In the genomic region with DNA sequence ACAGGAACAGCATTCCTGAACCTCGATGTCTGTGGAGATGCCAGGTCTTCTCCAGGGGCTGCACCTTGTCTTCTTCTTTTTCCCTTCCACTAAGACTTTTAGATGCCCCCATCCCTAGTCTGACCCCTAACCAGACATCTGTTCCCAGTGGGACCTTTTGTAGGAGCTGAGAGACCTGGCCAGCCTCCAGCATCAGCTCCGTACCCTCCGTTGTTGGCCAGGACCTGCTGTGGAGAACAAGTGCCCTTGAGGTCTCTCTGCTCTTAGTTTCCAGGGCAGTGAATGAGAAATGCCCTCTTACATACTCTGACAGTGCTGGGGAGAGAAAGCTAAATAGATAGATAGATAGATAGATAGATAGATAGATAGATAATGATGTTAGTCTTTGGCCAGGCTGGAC, we compare ENCODE assay signal across 33 cellular contexts. TPM values are rescaled to one million over a fixed set of nuclear protein-coding genes. Genes with fewer than 3 reads are reported as not detected.
"Had no signal": no experiment of that assay in that cellular context is flagged by ENCODE, and none has a peak within 500 bp of the region (broad histone marks: within the 10 kb centered on the region; RNA-seq: fewer than 3 reads in every experiment).

No MANE protein-coding gene starts in this region.

- ATAC-seq: activated naive CD8-positive, alpha-beta T cell treated with anti-CD3 and anti-CD28 coated beads, Interleukin-2, amount 50 U/mL, for 24 hours; activated T-cell treated with anti-CD3 and anti-CD28 coated beads, Interleukin-2, amount 50 U/mL, for 4 hours had no signal

- DNase-seq: activated B cell treated with CpG ODN at 0.5 μM for 24 hours; activated CD4-positive, alpha-beta memory T cell treated with anti-CD3 and anti-CD28 coated beads for 36 hours; activated CD4-positive, alpha-beta T cell treated with anti-CD3 and anti-CD28 coated beads for 4 hours; activated CD4-positive, alpha-beta T cell treated with anti-CD3 and anti-CD28 coated beads, Interleukin-2, amount 50 U/mL, for 1 hour; activated CD4-positive, CD25-positive, alpha-beta regulatory T cell treated with anti-CD3 and anti-CD28 coated beads, Interleukin-2, amount 50 U/mL, for 72 hours; activated CD8-positive, alpha-beta memory T cell treated with anti-CD3 and anti-CD28 coated beads, Interleukin-2, amount 50 U/mL, for 4 hours; activated effector memory CD4-positive, alpha-beta T cell treated with Interleukin-2 at 50 U/mL for 16 hours; activated naive CD4-positive, alpha-beta T cell treated with anti-CD3 and anti-CD28 coated beads, Interleukin-2, amount 10 ng/mL, durations not matched to agents 7 days and 5 days; activated naive CD8-positive, alpha-beta T cell treated with anti-CD3 and anti-CD28 coated beads, Interleukin-2, amount 50 U/mL, for 24 hours; activated T-cell treated with anti-CD3 and anti-CD28 coated beads for 4 hours; activated T-cell treated with anti-CD3 and anti-CD28 coated beads, Interleukin-2, amount 50 U/mL, for 4 hours; anterior cingulate cortex; caudate nucleus; cerebellar nuclear complex; NCI-H1436 treated with DMSO at 0.1 percent for 48 hours; NCI-H187; NCI-H2081 treated with DMSO at 0.1 percent for 48 hours; NCI-H226; NCI-H446 treated with DMSO at 0.1 percent for 48 hours; NCI-H524; NCI-H69; OCI-M1; Right ventricle myocardium superior; SW 1271; T-helper 1 cell; T-helper 2 cell; T-helper 9 cell had no signal

- H3K27ac ChIP-seq: VCaP had no signal

- H3K27ac Mint-ChIP-seq: activated B cell treated with CpG ODN at 0.5 μM for 24 hours; activated CD4-positive, alpha-beta memory T cell treated with anti-CD3 and anti-CD28 coated beads for 36 hours; activated naive CD4-positive, alpha-beta T cell treated with anti-CD3 and anti-CD28 coated beads, Interleukin-2, amount 10 ng/mL, durations not matched to agents 7 days and 5 days; activated naive CD8-positive, alpha-beta T cell; activated naive CD8-positive, alpha-beta T cell treated with anti-CD3 and anti-CD28 coated beads, Interleukin-2, amount 50 U/mL, for 24 hours; activated T-helper 1 cell treated with anti-CD3 and anti-CD28 coated beads, Interleukin-12 subunit alpha, Interleukin-12 subunit beta, Interleukin-2, Interleukin-4 antibody, amounts not matched to agents 30 ng/mL and 10 ng/mL and 1 ng/mL, durations not matched to agents 14 hours and 24 hours and 36 hours; brain had no signal

- H3K27me3 Mint-ChIP-seq: activated B cell treated with CpG ODN at 0.5 μM for 24 hours; activated CD4-positive, alpha-beta memory T cell treated with anti-CD3 and anti-CD28 coated beads for 36 hours; activated naive CD4-positive, alpha-beta T cell treated with anti-CD3 and anti-CD28 coated beads, Interleukin-2, amount 10 ng/mL, durations not matched to agents 7 days and 5 days; activated naive CD8-positive, alpha-beta T cell; activated naive CD8-positive, alpha-beta T cell treated with anti-CD3 and anti-CD28 coated beads, Interleukin-2, amount 50 U/mL, for 24 hours had no signal

- H3K4me3 Mint-ChIP-seq: activated B cell treated with CpG ODN at 0.5 μM for 24 hours; activated CD4-positive, alpha-beta memory T cell treated with anti-CD3 and anti-CD28 coated beads for 36 hours; activated naive CD4-positive, alpha-beta T cell treated with anti-CD3 and anti-CD28 coated beads, Interleukin-2, amount 10 ng/mL, durations not matched to agents 7 days and 5 days; activated naive CD8-positive, alpha-beta T cell; activated naive CD8-positive, alpha-beta T cell treated with anti-CD3 and anti-CD28 coated beads, Interleukin-2, amount 50 U/mL, for 24 hours; activated T-cell treated with anti-CD3 and anti-CD28 coated beads, Interleukin-2, amount 50 U/mL, for 4 hours; activated T-helper 1 cell treated with anti-CD3 and anti-CD28 coated beads, Interleukin-12 subunit alpha, Interleukin-12 subunit beta, Interleukin-2, Interleukin-4 antibody, amounts not matched to agents 30 ng/mL and 10 ng/mL and 1 ng/mL, durations not matched to agents 14 hours and 24 hours and 36 hours; brain had no signal

- H3K4me1 Mint-ChIP-seq: brain had no signal

- H3K9me3 Mint-ChIP-seq: activated B cell treated with CpG ODN at 0.5 μM for 24 hours had no signal

- FAIRE-seq: bronchial epithelial cell had no signal

RNA-seq across cellular contexts. Expression of gene CMA1, which starts 48.7 kb away (rescaled TPM):
- total RNA-seq: activated B cell treated with CpG ODN at 0.5 μM for 24 hours; activated CD4-positive, alpha-beta memory T cell treated with anti-CD3 and anti-CD28 coated beads for 36 hours; activated T-helper 1 cell treated with anti-CD3 and anti-CD28 coated beads, Interleukin-12 subunit alpha, Interleukin-12 subunit beta, Interleukin-2, Interleukin-4 antibody, amounts not matched to agents 30 ng/mL and 10 ng/mL and 1 ng/mL, durations not matched to agents 14 hours and 24 hours and 36 hours; bronchial epithelial cell; M059J had no signal
